18 cellular contexts compared by ENCODE assay signal in genomic region chr2:186130678-186131511, GRCh38.
A peak's percentile ranks its signal among the peaks of the same experiment; 100 is the strongest.
DNase-seq lines count a peak whose midpoint lies in the region; ATAC-seq, FAIRE-seq and TF ChIP-seq lines count a peak whose summit lies in the region.
"Had no signal": no experiment of that assay in that cellular context is flagged by ENCODE, and none has a peak within 500 bp of the region (broad histone marks: within the 10 kb centered on the region; RNA-seq: fewer than 3 reads in every experiment).

No MANE protein-coding gene starts in this region.

- no peaks in the 10 kb centered on the region for H3K9me2 ChIP-seq in MM.1S (replicated peaks; ENCODE audit: insufficient read depth, low read length)

- no TSS peak for BruUV-seq in endothelial cell of umbilical vein (replicated peaks; lab: Mats Ljungman, UMichigan)

- H3K27ac Mint-ChIP-seq in activated naive CD8-positive, alpha-beta T cell treated with anti-CD3 and anti-CD28 coated beads, Interleukin-2, amount 50 U/mL, for 24 hours = no peak overlapping the region
- H3K27ac Mint-ChIP-seq: activated naive CD4-positive, alpha-beta T cell treated with anti-CD3 and anti-CD28 coated beads, Interleukin-2, amount 10 ng/mL, durations not matched to agents 7 days and 5 days had no signal

- H3K27me3 ChIP-seq in ACC112 (ENCODE audit: insufficient read depth, low read length) = no peaks in the 10 kb centered on the region
- H3K27me3 ChIP-seq in endothelial cell of umbilical vein (ENCODE audit: control insufficient read depth in 2 of 2, insufficient read depth in 2 of 2, low read length in 2 of 2) = no peaks in the 10 kb centered on the region
- no peaks in the 10 kb centered on the region for H3K27me3 ChIP-seq in MM.1S (replicated peaks; ENCODE audit: insufficient read depth, low read length)

- H3K4me1 ChIP-seq in ACC112 (ENCODE audit: control insufficient read depth, insufficient read depth, low read length, unreplicated experiment) (peaks cover 26% of the 10 kb centered on the region), endothelial cell of umbilical vein (ENCODE audit: control insufficient read depth, extremely low read depth, insufficient read depth, low read length) (peaks cover 29% of the 10 kb centered on the region), MM.1S (ENCODE audit: low read length) (no peaks in the 10 kb centered on the region)
- H3K4me1 ChIP-seq: prostate gland had no signal

- no peaks in the 10 kb centered on the region for H3K9me3 ChIP-seq in endothelial cell of umbilical vein (replicated peaks; ENCODE audit: control insufficient read depth, insufficient read depth, low read length)
- no peaks in the 10 kb centered on the region for H3K9me3 ChIP-seq in MM.1S (replicated peaks; ENCODE audit: insufficient read depth, low read length)
- H3K9me3 ChIP-seq: prostate gland had no signal

- no peak overlapping the region for H3K4me3 Mint-ChIP-seq in activated naive CD8-positive, alpha-beta T cell treated with anti-CD3 and anti-CD28 coated beads, Interleukin-2, amount 50 U/mL, for 24 hours
- H3K4me3 Mint-ChIP-seq: activated naive CD4-positive, alpha-beta T cell treated with anti-CD3 and anti-CD28 coated beads, Interleukin-2, amount 10 ng/mL, durations not matched to agents 7 days and 5 days had no signal

- H3K36me3 ChIP-seq in ACC112 (ENCODE audit: insufficient read depth, low read length) (no peaks in the 10 kb centered on the region), endothelial cell of umbilical vein (ENCODE audit: control insufficient read depth in 2 of 2, extremely low read depth in 1 of 2, insufficient read depth in 2 of 2, low read length in 2 of 2) (no peaks in the 10 kb centered on the region), MM.1S (replicated peaks; ENCODE audit: insufficient read depth, low read length) (no peaks in the 10 kb centered on the region)
- H3K36me3 ChIP-seq: prostate gland had no signal

- no peaks in the 10 kb centered on the region for H3K4me1 Mint-ChIP-seq in activated naive CD8-positive, alpha-beta T cell treated with anti-CD3 and anti-CD28 coated beads, Interleukin-2, amount 50 U/mL, for 24 hours
- H3K4me1 Mint-ChIP-seq: activated naive CD4-positive, alpha-beta T cell treated with anti-CD3 and anti-CD28 coated beads, Interleukin-2, amount 10 ng/mL, durations not matched to agents 7 days and 5 days had no signal

- H3K9ac ChIP-seq in endothelial cell of umbilical vein (replicated peaks; ENCODE audit: extremely low read depth, insufficient read depth, low read length) (peak overlapping the region; percentile 68), MM.1S (ENCODE audit: low read length) (no peak overlapping the region)

- TF ChIP-seq CTCF in endothelial cell of umbilical vein (IDR thresholded peaks at IDR 0.05; ENCODE audit: extremely low read depth in 1 of 2, insufficient read depth in 1 of 2, low read depth in 1 of 2, low read length in 2 of 2) (no peak), MM.1S (IDR thresholded peaks at IDR 0.05; ENCODE audit: low read length) (no peak)

- POLR2A ChIA-PET in endothelial cell of umbilical vein (lab: Charles Lee) = no interaction called here

- H3K27ac ChIP-seq in ACC112 (ENCODE audit: low read depth, low read length) (peak overlapping the region; percentile 83), endothelial cell of umbilical vein (ENCODE audit: insufficient read depth, low read depth, low read length) (peak overlapping the region; percentile 75), MM.1S (ENCODE audit: low read length) (no peak overlapping the region)
- H3K27ac ChIP-seq: prostate gland had no signal

- H3K9me3 Mint-ChIP-seq in activated naive CD8-positive, alpha-beta T cell treated with anti-CD3 and anti-CD28 coated beads, Interleukin-2, amount 50 U/mL, for 24 hours = no peaks in the 10 kb centered on the region
- H3K9me3 Mint-ChIP-seq: activated naive CD4-positive, alpha-beta T cell treated with anti-CD3 and anti-CD28 coated beads, Interleukin-2, amount 10 ng/mL, durations not matched to agents 7 days and 5 days had no signal

- H2AFZ ChIP-seq in ACC112 (ENCODE audit: low read length, unreplicated experiment) (no peak overlapping the region), endothelial cell of umbilical vein (ENCODE audit: low read depth, low read length) (no peak overlapping the region), MM.1S (ENCODE audit: low read length) (no peak overlapping the region)

- H3K9me1 ChIP-seq in endothelial cell of umbilical vein (replicated peaks; ENCODE audit: control insufficient read depth, extremely low read depth, insufficient read depth, low read length) = no peaks in the 10 kb centered on the region

- dilution Hi-C loops in endothelial cell of umbilical vein (cut with MboI; ENCODE audit: extremely low pct_ligation_motif_present, low sequenced_read_pairs) = no loop called here

- H4K20me1 ChIP-seq in endothelial cell of umbilical vein (replicated peaks; ENCODE audit: control insufficient read depth, extremely low read depth, insufficient read depth, low read length) (no peaks in the 10 kb centered on the region), MM.1S (ENCODE audit: insufficient read depth, low read length) (no peaks in the 10 kb centered on the region)

- H3F3A ChIP-seq in MM.1S (ENCODE audit: insufficient read depth, low read length) = no peaks in the 10 kb centered on the region

- FAIRE-seq in endothelial cell of umbilical vein (lab: Jason Lieb, UNC) = no peak
- FAIRE-seq: keratinocyte had no signal

- no peak for TF ChIP-seq RAD21 in Ishikawa (IDR thresholded peaks at IDR 0.05; ENCODE audit: low read depth)

- H3K79me2 ChIP-seq in ACC112 (ENCODE audit: control insufficient read depth, insufficient read depth, low read length, unreplicated experiment) (no peaks in the 10 kb centered on the region), endothelial cell of umbilical vein (ENCODE audit: control insufficient read depth, insufficient read depth, low read length) (no peaks in the 10 kb centered on the region), MM.1S (ENCODE audit: low read length) (no peaks in the 10 kb centered on the region)

- DNase-seq in NCI-H774 (lab: John Stamatoyannopoulos, UW) = peak; percentile 82
- DNase-seq in endothelial cell of umbilical vein (ENCODE audit: low read depth, low spot score) = no peak
- DNase-seq in activated naive CD8-positive, alpha-beta T cell treated with anti-CD3 and anti-CD28 coated beads, Interleukin-2, amount 50 U/mL, for 24 hours = no peak
- no peak for DNase-seq in activated CD4-positive, alpha-beta T cell treated with anti-CD3 and anti-CD28 coated beads, Interleukin-2, amount 50 U/mL, for 4 hours
- DNase-seq in MM.1S = no peak
- DNase-seq: activated CD8-positive, alpha-beta memory T cell treated with anti-CD3 and anti-CD28 coated beads, Interleukin-2, amount 50 U/mL, for 4 hours; activated naive CD4-positive, alpha-beta T cell treated with anti-CD3 and anti-CD28 coated beads, Interleukin-2, amount 10 ng/mL, durations not matched to agents 7 days and 5 days; caudate nucleus; DMS79 treated with DMSO at 0.1 percent for 48 hours; OCI-M1; stimulated activated CD4-positive, alpha-beta T cell treated with anti-CD3 and anti-CD28 coated beads, Interleukin-2, amount 100 ng/mL, for 24 hours; stimulated activated CD8-positive, alpha-beta memory T cell treated with anti-CD3 and anti-CD28 coated beads, Interleukin-4, amount 100 ng/mL, for 48 hours had no signal

- peak overlapping the region; percentile 74 for H3K4me2 ChIP-seq in endothelial cell of umbilical vein (ENCODE audit: insufficient read depth, low read length)
- no peak overlapping the region for H3K4me2 ChIP-seq in MM.1S (ENCODE audit: low read depth, low read length)

- no peak for ATAC-seq in activated naive CD8-positive, alpha-beta T cell treated with anti-CD3 and anti-CD28 coated beads, Interleukin-2, amount 50 U/mL, for 24 hours
- no peak for ATAC-seq in GM18505 (IDR thresholded peaks at IDR 0.05; ENCODE audit: unreplicated experiment)
- ATAC-seq: activated CD4-positive, CD25-positive, alpha-beta regulatory T cell treated with anti-CD3 and anti-CD28 coated beads, Interleukin-2, amount 50 U/mL, for 24 hours had no signal

- CTCF ChIA-PET in endothelial cell of umbilical vein (lab: Charles Lee) = interaction anchor here (0.8 to 2.3 kb wide), 9 partner anchors 8 to 392 kb away, joined by 3 to 12 read pairs (median 4); no protein-coding TSS in a partner anchor

- H3K27me3 Mint-ChIP-seq in activated naive CD8-positive, alpha-beta T cell treated with anti-CD3 and anti-CD28 coated beads, Interleukin-2, amount 50 U/mL, for 24 hours = no peaks in the 10 kb centered on the region
- H3K27me3 Mint-ChIP-seq: activated naive CD4-positive, alpha-beta T cell treated with anti-CD3 and anti-CD28 coated beads, Interleukin-2, amount 10 ng/mL, durations not matched to agents 7 days and 5 days had no signal

- H3K36me3 Mint-ChIP-seq in activated naive CD8-positive, alpha-beta T cell treated with anti-CD3 and anti-CD28 coated beads, Interleukin-2, amount 50 U/mL, for 24 hours (ENCODE audit: low read depth) = no peaks in the 10 kb centered on the region
- H3K36me3 Mint-ChIP-seq: activated naive CD4-positive, alpha-beta T cell treated with anti-CD3 and anti-CD28 coated beads, Interleukin-2, amount 10 ng/mL, durations not matched to agents 7 days and 5 days had no signal

- TF ChIP-seq EP300 in Ishikawa (IDR thresholded peaks at IDR 0.05; ENCODE audit: borderline replicate concordance) = peak; percentile 76; the same call in 1 of the 2 replicates

- intact Hi-C loops in endothelial cell of umbilical vein (cut with micrococcal nuclease) = loop anchor here (5.0 kb wide), 1 partner anchor 356 kb away; the partner anchor contains the start of gene ZC3H15

- TF ChIP-seq POLR2A in endothelial cell of umbilical vein (IDR thresholded peaks at IDR 0.05; ENCODE audit: low read depth, low read length) (no peak), GM18505 (IDR thresholded peaks at IDR 0.05; ENCODE audit: borderline replicate concordance, extremely low read depth, insufficient read depth, insufficient read length) (no peak)

- H3K4me3 ChIP-seq in ACC112 (ENCODE audit: low read depth, low read length) (peak overlapping the region; percentile 38; the same call in 1 of the 2 replicates), endothelial cell of umbilical vein (replicated peaks in 1 of 3; ENCODE audit: insufficient read depth in 1 of 3, low read depth in 1 of 3, low read length in 3 of 3) (no peak overlapping the region), MM.1S (ENCODE audit: low read length) (no peak overlapping the region)
- H3K4me3 ChIP-seq: prostate gland had no signal

TF ChIP-seq in Ishikawa, 13 proteins besides CTCF, POLR2A, EP300 and RAD21 (continues in another document):
- TF ChIP-seq ZBTB7A (IDR thresholded peaks at IDR 0.05; ENCODE audit: low read depth) (no peak), YY1 (IDR thresholded peaks at IDR 0.05; ENCODE audit: low read depth) (no peak), NFIC (IDR thresholded peaks at IDR 0.05) (peak; percentile 59; the same call in 1 of the 2 replicates), EGR1 (IDR thresholded peaks at IDR 0.05) (no peak)

TF ChIP-seq in endothelial cell of umbilical vein, 7 proteins besides CTCF, POLR2A, EP300 and RAD21:
- no peak for TF ChIP-seq POLR2AphosphoS5 (IDR thresholded peaks at IDR 0.05; ENCODE audit: insufficient read depth, low read depth, low read length)
- no peak for TF ChIP-seq EZH2 (IDR thresholded peaks at IDR 0.05; ENCODE audit: borderline replicate concordance, low read depth, low read length, severe bottlenecking)
- no peak for TF ChIP-seq MYC (IDR thresholded peaks at IDR 0.05; ENCODE audit: low read depth, low read length)
